In genomic region chr20:23245553-23246128, GRCh38 we compare ENCODE assay signal across 8 cellular contexts.
DNase-seq lines count a peak whose midpoint lies in the region; ATAC-seq and TF ChIP-seq lines count a peak whose summit lies in the region.

No MANE protein-coding gene starts in this region.

- no peak overlapping the region for H3K4me3 ChIP-seq in HFF-Myc (replicated peaks; ENCODE audit: low read depth, low read length)

- CTCF ChIA-PET in activated naive CD4-positive, alpha-beta T cell treated with anti-CD3 and anti-CD28 coated beads, Interleukin-2, amount 10 ng/mL, durations not matched to agents 7 days and 5 days (lab: Charles Lee): interaction anchor here (0.7 to 2.1 kb wide), 6 partner anchors 11 to 554 kb away, joined by 3 to 6 read pairs (median 4); no protein-coding TSS in a partner anchor

- ATAC-seq in stimulated activated naive CD8-positive, alpha-beta T cell treated with anti-CD3 and anti-CD28 coated beads, Interleukin-15, Interleukin-2, amounts not matched to agents 100 U/mL and 50 U/mL, for 24 hours: peak; percentile 46

- no peak overlapping the region for H3K4me3 Mint-ChIP-seq in activated naive CD4-positive, alpha-beta T cell treated with anti-CD3 and anti-CD28 coated beads, Interleukin-2, amount 10 ng/mL, durations not matched to agents 7 days and 5 days

- H3K9me3 Mint-ChIP-seq in activated naive CD4-positive, alpha-beta T cell treated with anti-CD3 and anti-CD28 coated beads, Interleukin-2, amount 10 ng/mL, durations not matched to agents 7 days and 5 days: no peaks in the 10 kb centered on the region

- peak; percentile 47 for TF ChIP-seq CTCF in HFF-Myc (IDR thresholded peaks at IDR 0.05; ENCODE audit: low read depth, low read length, missing control alignments)

- H3K27me3 Mint-ChIP-seq in activated naive CD4-positive, alpha-beta T cell treated with anti-CD3 and anti-CD28 coated beads, Interleukin-2, amount 10 ng/mL, durations not matched to agents 7 days and 5 days: no peaks in the 10 kb centered on the region

- no peak overlapping the region for H3K27ac Mint-ChIP-seq in activated naive CD4-positive, alpha-beta T cell treated with anti-CD3 and anti-CD28 coated beads, Interleukin-2, amount 10 ng/mL, durations not matched to agents 7 days and 5 days

- DNase-seq in activated naive CD4-positive, alpha-beta T cell treated with anti-CD3 and anti-CD28 coated beads, Interleukin-2, amount 10 ng/mL, durations not matched to agents 7 days and 5 days: peak; percentile 40
- no peak for DNase-seq in activated naive CD4-positive, alpha-beta T cell treated with Interleukin-2 at 50 U/mL for 16 hours
- DNase-seq in HFF-Myc (ENCODE audit: extremely low read depth, low read depth) (no peak), NAMALWA (ENCODE audit: low spot score) (peak; percentile 65), amniotic stem cell (lab: John Stamatoyannopoulos, UW) (peak; percentile 25), iPS DF 4.7 (ENCODE audit: extremely low read depth, low spot score) (peak; percentile 19), NCI-H345 treated with DMSO at 0.1 percent for 48 hours (lab: John Stamatoyannopoulos, UW; ENCODE audit: unreplicated experiment) (no peak)
- DNase-seq in stimulated activated naive CD8-positive, alpha-beta T cell treated with anti-CD3 and anti-CD28 coated beads, Interleukin-15, Interleukin-2, amounts not matched to agents 100 U/mL and 50 U/mL, for 24 hours: peak; percentile 20

- no peaks in the 10 kb centered on the region for H3K4me1 Mint-ChIP-seq in activated naive CD4-positive, alpha-beta T cell treated with anti-CD3 and anti-CD28 coated beads, Interleukin-2, amount 10 ng/mL, durations not matched to agents 7 days and 5 days

- H3K36me3 Mint-ChIP-seq in activated naive CD4-positive, alpha-beta T cell treated with anti-CD3 and anti-CD28 coated beads, Interleukin-2, amount 10 ng/mL, durations not matched to agents 7 days and 5 days: no peaks in the 10 kb centered on the region

Comparison
In these comparisons a context has a peak if more than half of its experiments do, and no peak if none do; other contexts are left out.
1. DNase-seq: peak in activated naive CD4-positive, alpha-beta T cell treated with anti-CD3 and anti-CD28 coated beads, Interleukin-2, amount 10 ng/mL, durations not matched to agents 7 days and 5 days (single experiment), NAMALWA (single experiment), amniotic stem cell (single experiment), iPS DF 4.7 (single experiment) and stimulated activated naive CD8-positive, alpha-beta T cell treated with anti-CD3 and anti-CD28 coated beads, Interleukin-15, Interleukin-2, amounts not matched to agents 100 U/mL and 50 U/mL, for 24 hours (single experiment); none in activated naive CD4-positive, alpha-beta T cell treated with Interleukin-2 at 50 U/mL for 16 hours (single experiment), HFF-Myc (single experiment) and NCI-H345 treated with DMSO at 0.1 percent for 48 hours (single experiment).